ENCODE assay signal across 8 cellular contexts in the genomic region with DNA sequence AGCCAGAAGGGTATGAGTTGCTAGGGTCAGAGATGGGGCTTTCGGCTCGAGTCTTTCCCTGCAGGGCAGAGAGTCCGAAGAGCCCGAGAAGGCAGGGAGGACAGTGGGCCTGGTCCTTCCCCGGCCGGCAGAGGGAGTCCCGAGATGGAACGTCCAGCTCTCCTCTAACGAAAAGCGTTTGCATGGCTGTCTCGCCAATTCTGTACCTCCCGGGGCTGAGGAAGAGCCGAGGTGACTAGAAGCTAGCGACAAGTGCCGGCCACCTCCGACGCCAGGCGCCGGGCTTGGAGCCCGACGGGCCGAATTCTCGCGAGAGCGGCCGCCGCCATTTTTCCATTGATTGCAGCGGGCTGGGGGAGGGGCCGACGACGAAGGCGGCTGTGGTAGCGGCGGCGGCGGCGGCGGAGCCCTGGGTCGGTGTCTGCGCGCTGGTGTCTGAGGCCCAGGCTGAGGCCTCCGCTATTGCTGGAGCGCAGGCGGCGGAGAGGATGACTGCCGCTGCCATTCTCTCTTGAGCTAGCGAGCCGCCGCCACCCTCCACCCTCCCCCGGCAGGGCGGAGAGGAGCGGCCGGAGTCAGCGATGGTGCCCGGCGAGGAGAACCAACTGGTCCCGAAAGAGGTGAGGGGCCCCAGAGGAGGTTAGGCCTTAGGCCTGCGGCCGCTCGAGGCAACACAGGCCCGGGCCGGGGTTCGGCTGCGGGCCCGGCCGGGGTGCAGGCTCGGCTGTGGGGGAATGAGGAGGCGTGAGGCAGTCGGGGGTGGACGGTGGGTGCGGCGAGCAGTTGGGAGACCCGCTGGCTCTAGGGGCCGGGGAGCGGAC. TPM values are rescaled to one million over a fixed set of nuclear protein-coding genes. Genes with fewer than 3 reads are reported as not detected.
A peak's percentile ranks its signal among the peaks of the same experiment; 100 is the strongest.
DNase-seq lines count a peak whose midpoint lies in the region; ATAC-seq and TF ChIP-seq lines count a peak whose summit lies in the region.

Gene USP47 (plus strand): TSS at position 368 of the 821 bp plus-strand sequence. CDS start 214 bp downstream, at position 582.

- H3K4me3 Mint-ChIP-seq in activated CD4-positive, alpha-beta T cell treated with anti-CD3 and anti-CD28 coated beads, Interleukin-2, amount 10 ng/mL, durations not matched to agents 24 days and 14 days = no peak within 1 kb of the TSS

- no peaks in the 10 kb centered on the region for H3K9me3 ChIP-seq in left lung

- H3K9me3 Mint-ChIP-seq in activated CD4-positive, alpha-beta T cell treated with anti-CD3 and anti-CD28 coated beads, Interleukin-2, amount 10 ng/mL, durations not matched to agents 24 days and 14 days = no peaks in the 10 kb centered on the region

- peak within 1 kb of the TSS; percentile 77 to 80 for H3K4me3 ChIP-seq in left lung

- no peaks in the 10 kb centered on the region for H3K36me3 ChIP-seq in left lung

- peaks cover 26% of the 10 kb centered on the region for H3K4me1 Mint-ChIP-seq in activated CD4-positive, alpha-beta T cell treated with anti-CD3 and anti-CD28 coated beads, Interleukin-2, amount 10 ng/mL, durations not matched to agents 24 days and 14 days

- peaks cover 17% of the 10 kb centered on the region for H3K27me3 Mint-ChIP-seq in activated CD4-positive, alpha-beta T cell treated with anti-CD3 and anti-CD28 coated beads, Interleukin-2, amount 10 ng/mL, durations not matched to agents 24 days and 14 days

- peaks cover 4% of the 10 kb centered on the region for H3K36me3 Mint-ChIP-seq in activated CD4-positive, alpha-beta T cell treated with anti-CD3 and anti-CD28 coated beads, Interleukin-2, amount 10 ng/mL, durations not matched to agents 24 days and 14 days (ENCODE audit: low read depth)

- H3K4me1 ChIP-seq in left lung = peaks cover 18 to 45% of the 10 kb centered on the region in 2 donors

- DNase-seq in NCI-H526 (lab: John Stamatoyannopoulos, UW) (peak; percentile 84 to 97), dedifferentiated amniotic fluid mesenchymal stem cell (ENCODE audit: extremely low spot score) (peak; percentile 81), left lung (peak; percentile 91 to 98)
- DNase-seq in activated CD4-positive, alpha-beta T cell treated with anti-CD3 and anti-CD28 coated beads, Interleukin-2, amount 10 ng/mL, durations not matched to agents 24 days and 14 days = peak; percentile 98
- peak; percentile 93 for DNase-seq in stimulated activated CD4-positive, alpha-beta T cell treated with anti-CD3 and anti-CD28 coated beads, Interleukin-2, amount 100 ng/mL, for 48 hours

- H3K27me3 ChIP-seq in left lung = no peaks in the 10 kb centered on the region

- H3K27ac Mint-ChIP-seq in activated CD4-positive, alpha-beta T cell treated with anti-CD3 and anti-CD28 coated beads, Interleukin-2, amount 10 ng/mL, durations not matched to agents 24 days and 14 days = no peak within 1 kb of the TSS

- peak; percentile 68 for TF ChIP-seq CTCF in C4-2B (conservative IDR thresholded peaks at IDR 0.05)
- peak; percentile 41 to 47 for TF ChIP-seq CTCF in left lung (IDR thresholded peaks at IDR 0.05)

- ATAC-seq in GM19328 (IDR thresholded peaks at IDR 0.05; ENCODE audit: unreplicated experiment) = peak; percentile 56
- peak; percentile 76 for ATAC-seq in HG03460 (IDR thresholded peaks at IDR 0.05; ENCODE audit: unreplicated experiment)
- ATAC-seq in left lung = peak; percentile 85

- intact Hi-C loops in activated CD4-positive, alpha-beta T cell treated with anti-CD3 and anti-CD28 coated beads, Interleukin-2, amount 10 ng/mL, durations not matched to agents 24 days and 14 days (cut with micrococcal nuclease) = loop anchor here (1.0 to 10.0 kb wide), 8 partner anchors 7 to 1535 kb away; partner anchors contain the start of genes ADM, EIF4G2, GALNT18 and ZBED5
- intact Hi-C loops in left lung (cut with DNase I) = no loop called here

- H3K27ac ChIP-seq in C4-2B (peak within 1 kb of the TSS; percentile 92), left lung (peak within 1 kb of the TSS; percentile 97 to 99)

RNA-seq across cellular contexts. Expression of gene USP47, which starts in this region (rescaled TPM):
- 51.9 and 54.0 TPM in 2 replicates for total RNA-seq in activated CD4-positive, alpha-beta T cell treated with anti-CD3 and anti-CD28 coated beads, Interleukin-2, amount 10 ng/mL, durations not matched to agents 24 days and 14 days
- total RNA-seq in left lung = 10 to 100 TPM; 40.9 to 41.3 TPM

Comparison
In these comparisons a context has a peak if more than half of its experiments do, and no peak if none do; other contexts are left out.
1. Peak in every context shown above with its lines: DNase-seq, ATAC-seq, H3K4me3 ChIP-seq and H3K27ac ChIP-seq.